Comparison of ENCODE assay signal across 8 cellular contexts in the genomic region with DNA sequence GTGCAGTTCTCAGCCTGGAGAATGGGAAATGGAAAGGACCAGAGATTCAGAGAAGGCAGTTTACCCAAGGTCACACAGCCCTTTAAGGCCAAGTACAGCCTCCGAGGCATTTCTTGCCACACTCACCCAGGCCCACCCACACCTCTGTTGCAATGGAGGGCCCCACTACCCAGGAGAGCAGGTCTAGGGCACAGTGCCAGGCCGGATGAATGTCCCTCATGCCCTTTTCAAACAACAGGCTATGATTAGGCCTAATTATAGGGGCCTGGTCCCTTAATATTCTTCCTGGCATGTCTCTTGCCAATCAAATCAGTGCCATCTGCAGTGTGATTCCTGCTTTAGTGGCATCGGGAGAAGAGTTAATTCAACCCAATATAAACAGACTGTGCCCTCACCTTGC.
DNase-seq lines count a peak whose midpoint lies in the region; ATAC-seq, FAIRE-seq and TF ChIP-seq lines count a peak whose summit lies in the region.
"Not testable (repeated sequence)": the region's sequence is repeated elsewhere in the genome, so short reads cannot be mapped to it uniquely, and the experiment has no call there.

No MANE protein-coding gene starts in this region.

- H3K9me3 ChIP-seq in BLaER1; OCI-LY1 (ENCODE audit: low read length); left lung: not testable (repeated sequence)

- not testable (repeated sequence) for H3K9ac ChIP-seq in BLaER1; OCI-LY1 (ENCODE audit: low read length)

- not testable (repeated sequence) for H3K36me3 Mint-ChIP-seq in progenitor cell of endocrine pancreas (ENCODE audit: insufficient read depth)

- H3K27me3 ChIP-seq in BLaER1; OCI-LY1 (ENCODE audit: insufficient read depth, low read length); bronchial epithelial cell (ENCODE audit: control insufficient read depth, insufficient read depth, low read length); left lung: not testable (repeated sequence)

- not testable (repeated sequence) for H3K4me3 ChIP-seq in BLaER1; OCI-LY1 (ENCODE audit: low read depth, low read length, poor library complexity, severe bottlenecking); bronchial epithelial cell (ENCODE audit: low read depth, low read length); left lung

- not testable (repeated sequence) for H4K20me1 ChIP-seq in BLaER1; OCI-LY1 (ENCODE audit: insufficient read depth, low read length)

- not testable (repeated sequence) for H3K4me3 Mint-ChIP-seq in progenitor cell of endocrine pancreas (ENCODE audit: low read depth)

- H3F3A ChIP-seq in OCI-LY1 (ENCODE audit: insufficient read depth, low read length): not testable (repeated sequence)

- H3K79me2 ChIP-seq in OCI-LY1 (ENCODE audit: insufficient read depth, low read length): not testable (repeated sequence)

- peak overlapping the region; percentile 38 for H3K4me2 ChIP-seq in BLaER1
- not testable (repeated sequence) for H3K4me2 ChIP-seq in OCI-LY1 (ENCODE audit: low read length)

- not testable (repeated sequence) for H3K36me3 ChIP-seq in BLaER1; OCI-LY1 (ENCODE audit: insufficient read depth, low read length); bronchial epithelial cell (ENCODE audit: control insufficient read depth, insufficient read depth, low read length); left lung

- peak overlapping the region; percentile 63 for H3K27ac Mint-ChIP-seq in progenitor cell of endocrine pancreas

- intact Hi-C loops in left lung (cut with DNase I): not testable (repeated sequence)

- H3K9me2 ChIP-seq in OCI-LY1 (ENCODE audit: low read depth, low read length): not testable (repeated sequence)

- peak; percentile 15 for ATAC-seq in left lung

- H3K27me3 Mint-ChIP-seq in progenitor cell of endocrine pancreas: not testable (repeated sequence)

- H3K27ac ChIP-seq in BLaER1, left lung: not testable (repeated sequence)
- H3K27ac ChIP-seq in OCI-LY1 (ENCODE audit: low read depth, low read length, poor library complexity, severe bottlenecking): peak overlapping the region; percentile 36

- not testable (repeated sequence) for FAIRE-seq in bronchial epithelial cell (lab: Jason Lieb, UNC)

- not testable (repeated sequence) for TF ChIP-seq CTCF in OCI-LY1 (IDR thresholded peaks at IDR 0.05; ENCODE audit: low read length); bronchial epithelial cell (IDR thresholded peaks at IDR 0.05; ENCODE audit: insufficient read depth, low read length, severe bottlenecking); left lung (IDR thresholded peaks at IDR 0.05); progenitor cell of endocrine pancreas (IDR thresholded peaks at IDR 0.05; ENCODE audit: unreplicated experiment)

- H3K4me1 ChIP-seq in BLaER1: peaks cover 30% of the 10 kb centered on the region
- H3K4me1 ChIP-seq in OCI-LY1 (ENCODE audit: insufficient read depth, low read length, severe bottlenecking); left lung: not testable (repeated sequence)

- DNase-seq in COR-L47 (lab: John Stamatoyannopoulos, UW) (peak; percentile 7), NCI-H1105 (lab: John Stamatoyannopoulos, UW) (peak; percentile 49), NCI-H2081 (lab: John Stamatoyannopoulos, UW) (peak; percentile 50 to 70), bronchial epithelial cell (ENCODE audit: low read depth) (peak; percentile 27)
- DNase-seq in left lung; progenitor cell of endocrine pancreas (ENCODE audit: low spot score, unreplicated experiment): not testable (repeated sequence)

- H3K4me1 Mint-ChIP-seq in progenitor cell of endocrine pancreas (ENCODE audit: low read depth): not testable (repeated sequence)

- not testable (repeated sequence) for H2AFZ ChIP-seq in OCI-LY1 (ENCODE audit: low read length)

- not testable (repeated sequence) for H3K9me3 Mint-ChIP-seq in progenitor cell of endocrine pancreas (ENCODE audit: low read depth)
